8 cellular contexts compared by ENCODE assay signal in genomic region chr4:86557526-86557925, GRCh38. TPM values are rescaled to one million over a fixed set of nuclear protein-coding genes. Genes with fewer than 3 reads are reported as not detected.
DNase-seq lines count a peak whose midpoint lies in the region; ATAC-seq and TF ChIP-seq lines count a peak whose summit lies in the region.

No MANE protein-coding gene starts in this region.

- TF ChIP-seq POLR2A in testis (IDR thresholded peaks at IDR 0.05) = no peak

- no peak overlapping the region for H3K27ac ChIP-seq in testis

- H3K27me3 ChIP-seq in testis = no peaks in the 10 kb centered on the region

- DNase-seq in GM10266 (ENCODE audit: extremely low spot score) = peak; percentile 31
- peak; percentile 4 for DNase-seq in amniotic epithelial cell (ENCODE audit: low read depth)
- DNase-seq in activated CD8-positive, alpha-beta memory T cell treated with anti-CD3 and anti-CD28 coated beads, Interleukin-2, amount 50 U/mL, for 4 hours = no peak
- no peak for DNase-seq in SHP77 (lab: John Stamatoyannopoulos, UW)
- DNase-seq in NCI-H748 (lab: John Stamatoyannopoulos, UW; ENCODE audit: unreplicated experiment) = no peak
- DNase-seq in testis = no peak

- H3K36me3 ChIP-seq in testis (ENCODE audit: low read depth, missing control alignments) = no peaks in the 10 kb centered on the region

- no peak overlapping the region for H3K4me3 ChIP-seq in testis

- intact Hi-C loops in testis (cut with DNase I; ENCODE audit: low total_unique reads) = no loop called here

- no peaks in the 10 kb centered on the region for H3K9me3 ChIP-seq in testis

- TF ChIP-seq CTCF in GM10266 (IDR thresholded peaks at IDR 0.05; ENCODE audit: control insufficient read depth, insufficient read depth, low read depth, missing control alignments) (no peak), testis (IDR thresholded peaks at IDR 0.05) (no peak)

- H3K4me1 ChIP-seq in testis = peaks cover 8% of the 10 kb centered on the region

- ATAC-seq in GM21423 (IDR thresholded peaks at IDR 0.05; ENCODE audit: unreplicated experiment) = peak; percentile 84
- peak; percentile 87 for ATAC-seq in HG03097 (IDR thresholded peaks at IDR 0.05; ENCODE audit: low FRiP score, unreplicated experiment)

- 70 to 84% methylated on average over 1 of the region's 1 CpG for WGBS in testis, 2 donors

RNA-seq across cellular contexts. Expression of gene PTPN13, which starts 36.6 kb away (rescaled TPM):
- total RNA-seq in testis = 10 to 100 TPM; 48.9 to 62.0 TPM
- polyA plus RNA-seq in testis (ENCODE audit: insufficient read depth, low read depth, low replicate concordance) = 30.1 TPM

Comparison
In these comparisons a context has a peak if more than half of its experiments do, and no peak if none do; other contexts are left out.
1. DNase-seq: peak in GM10266 (single experiment) and amniotic epithelial cell (single experiment); none in activated CD8-positive, alpha-beta memory T cell treated with anti-CD3 and anti-CD28 coated beads, Interleukin-2, amount 50 U/mL, for 4 hours (single experiment), SHP77 (0 of 2), NCI-H748 (single experiment) and testis (single experiment).